1 cellular context compared by ENCODE assay signal in genomic region chr9:14165376-14166035, GRCh38.
TF ChIP-seq lines count a peak whose summit lies in the region.

No MANE protein-coding gene starts in this region.

TF ChIP-seq in HEK293, 187 proteins besides CTCF, POLR2A, EP300 and RAD21 (continued from another document):
- 0 out of 2 replicates have a peak, but pooled peaks have one; percentile 22 for TF ChIP-seq ATF2 (tag by site-specific recombination; IDR thresholded peaks at IDR 0.05; ENCODE audit: low read depth)
- TF ChIP-seq ZNF391 (tag by site-specific recombination; IDR thresholded peaks at IDR 0.05; ENCODE audit: borderline replicate concordance, low read depth): no peak
- no peak for TF ChIP-seq ZNF580 (tag by site-specific recombination; IDR thresholded peaks at IDR 0.05)
- TF ChIP-seq OVOL3 (tag by site-specific recombination; IDR thresholded peaks at IDR 0.05): no peak
- TF ChIP-seq ZBTB8A (tag by site-specific recombination; IDR thresholded peaks at IDR 0.05): no peak
- no peak for TF ChIP-seq TSHZ1 (tag by site-specific recombination; IDR thresholded peaks at IDR 0.05; ENCODE audit: borderline replicate concordance)
